Comparison of ENCODE assay signal across 8 cellular contexts in the genomic region with DNA sequence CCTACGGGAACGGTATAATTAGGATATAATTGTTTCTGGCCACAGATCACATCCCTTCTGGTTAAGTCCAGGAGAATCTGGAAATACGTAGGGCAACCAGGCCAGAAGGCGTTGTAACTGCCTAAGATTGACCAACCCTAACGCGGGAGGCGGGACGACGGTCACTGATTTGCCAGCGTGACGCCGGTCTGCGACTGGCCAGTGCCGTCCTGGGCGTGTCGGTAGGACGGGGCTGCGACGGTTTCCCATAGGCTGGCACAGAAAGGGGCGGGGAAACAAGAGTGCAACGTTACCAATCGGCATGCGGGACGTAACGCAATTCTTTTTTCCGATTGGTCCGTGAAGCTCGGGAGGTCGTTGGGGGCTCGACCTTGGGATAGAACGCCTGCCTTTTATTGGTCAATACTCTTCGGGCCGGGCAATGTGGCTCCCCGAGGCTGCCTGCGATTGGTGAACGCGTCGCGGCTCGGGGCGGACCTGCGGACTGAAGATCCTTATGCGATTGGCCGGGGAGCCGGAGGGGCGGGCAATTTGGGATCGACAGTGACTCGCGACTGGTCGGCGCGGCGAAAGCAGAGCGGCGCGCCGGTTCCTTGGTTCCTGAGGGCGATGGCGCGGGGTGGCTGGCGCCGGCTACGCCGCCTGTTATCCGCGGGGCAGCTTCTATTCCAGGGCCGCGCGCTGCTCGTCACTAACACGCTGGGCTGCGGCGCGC. TPM values are rescaled to one million over a fixed set of nuclear protein-coding genes. Genes with fewer than 3 reads are reported as not detected.
DNase-seq lines count a peak whose midpoint lies in the region; ATAC-seq and TF ChIP-seq lines count a peak whose summit lies in the region.

A gene (plus strand): TSS at position 546 of the 715 bp plus-strand sequence. CDS start 64 bp downstream, at position 610.

- peak within 1 kb of the TSS; percentile 95 for H3K4me2 ChIP-seq in KMS-11

- peaks cover 28% of the 10 kb centered on the region for H3K4me1 Mint-ChIP-seq in activated T-cell treated with anti-CD3 and anti-CD28 coated beads, Interleukin-2, amount 50 U/mL, for 72 hours (ENCODE audit: low read depth)

- H3K9ac ChIP-seq in KMS-11 = peak within 1 kb of the TSS; percentile 59; the same call in 1 of the 2 replicates
- peak within 1 kb of the TSS; percentile 90 for H3K9ac ChIP-seq in muscle layer of colon (ENCODE audit: low read length)

- H3K36me3 Mint-ChIP-seq in activated T-cell treated with anti-CD3 and anti-CD28 coated beads, Interleukin-2, amount 50 U/mL, for 72 hours (ENCODE audit: insufficient read depth in 2 of 2) = no peaks in the 10 kb centered on the region

- peak within 1 kb of the TSS; percentile 93 for H3K27ac Mint-ChIP-seq in activated T-cell treated with anti-CD3 and anti-CD28 coated beads, Interleukin-2, amount 50 U/mL, for 72 hours

- TF ChIP-seq CTCF in KMS-11 (conservative IDR thresholded peaks at IDR 0.05; ENCODE audit: low read depth, low read length) (no peak), Peyer's patch (IDR thresholded peaks at IDR 0.05) (no peak)

- ATAC-seq in GM21737 (IDR thresholded peaks at IDR 0.05; ENCODE audit: unreplicated experiment) (peak; percentile 74), esophagus mucosa (peak; percentile 95)
- ATAC-seq in activated T-cell treated with anti-CD3 and anti-CD28 coated beads, Interleukin-2, amount 50 U/mL, for 72 hours (replicated peaks in 1 of 2) = peak; percentile 93

- no peaks in the 10 kb centered on the region for H3K9me3 Mint-ChIP-seq in activated T-cell treated with anti-CD3 and anti-CD28 coated beads, Interleukin-2, amount 50 U/mL, for 72 hours

- peak; percentile 81 to 92 for TF ChIP-seq POLR2A in Peyer's patch (IDR thresholded peaks at IDR 0.05)

- peaks cover 12% of the 10 kb centered on the region for H3K4me1 ChIP-seq in KMS-11 (ENCODE audit: low read depth, poor library complexity, severe bottlenecking)
- peaks cover 0 to 16% (median 12%) of the 10 kb centered on the region in 4 donors for H3K4me1 ChIP-seq in Peyer's patch
- peaks cover 23% of the 10 kb centered on the region for H3K4me1 ChIP-seq in muscle layer of colon (ENCODE audit: insufficient read depth, low read length)

- H3K27me3 ChIP-seq in KMS-11 (ENCODE audit: insufficient read depth, low read depth) = no peaks in the 10 kb centered on the region
- H3K27me3 ChIP-seq in Peyer's patch = no peaks in the 10 kb centered on the region
- H3K27me3 ChIP-seq in muscle layer of colon (ENCODE audit: control insufficient read depth in 1 of 2, insufficient read depth in 2 of 2, low read length in 2 of 2) = no peaks in the 10 kb centered on the region

- H3K4me3 Mint-ChIP-seq in activated T-cell treated with anti-CD3 and anti-CD28 coated beads, Interleukin-2, amount 50 U/mL, for 72 hours = peak within 1 kb of the TSS; percentile 88 to 93

- H3K4me3 ChIP-seq in KMS-11 (IDR thresholded peaks at IDR 0.05; ENCODE audit: insufficient read depth, low read depth, low read length) (no peak within 1 kb of the TSS), Peyer's patch (peak within 1 kb of the TSS; percentile 59 to 95 (median 83)), muscle layer of colon (ENCODE audit: low read depth in 1 of 2, low read length in 2 of 2) (peak within 1 kb of the TSS; percentile 88 to 98)

- H3K36me3 ChIP-seq in KMS-11 (ENCODE audit: insufficient read depth) = no peaks in the 10 kb centered on the region
- peaks cover 0 to 16% (median 0%) of the 10 kb centered on the region in 3 donors for H3K36me3 ChIP-seq in Peyer's patch
- peaks cover 7% of the 10 kb centered on the region for H3K36me3 ChIP-seq in muscle layer of colon (ENCODE audit: insufficient read depth, low read length)

- H3K9me3 ChIP-seq in Peyer's patch = peaks cover 0 to 4% (median 0%) of the 10 kb centered on the region in 4 donors
- H3K9me3 ChIP-seq in muscle layer of colon (ENCODE audit: low read length) = no peaks in the 10 kb centered on the region

- no peaks in the 10 kb centered on the region for H4K20me1 ChIP-seq in KMS-11 (ENCODE audit: insufficient read depth)

- H3K27me3 Mint-ChIP-seq in activated T-cell treated with anti-CD3 and anti-CD28 coated beads, Interleukin-2, amount 50 U/mL, for 72 hours (ENCODE audit: low read depth) = no peaks in the 10 kb centered on the region

- peak; percentile 99 for DNase-seq in DMS53 (lab: John Stamatoyannopoulos, UW)
- peak; percentile 99 to 100 (median 99) for DNase-seq in Peyer's patch
- peak; percentile 98 to 100 for DNase-seq in activated T-cell treated with anti-CD3 and anti-CD28 coated beads, Interleukin-2, amount 50 U/mL, for 72 hours
- peak; percentile 95 for DNase-seq in stimulated activated CD8-positive, alpha-beta memory T cell treated with anti-CD3 and anti-CD28 coated beads, Interleukin-7, amount 100 ng/mL, for 24 hours (ENCODE audit: low read depth)

- H3K27ac ChIP-seq in KMS-11 = peak within 1 kb of the TSS; percentile 47
- peak within 1 kb of the TSS; percentile 91 to 97 (median 94) for H3K27ac ChIP-seq in Peyer's patch
- peak within 1 kb of the TSS; percentile 97 for H3K27ac ChIP-seq in muscle layer of colon (ENCODE audit: low read depth, low read length)

- H2AFZ ChIP-seq in KMS-11 (ENCODE audit: low read depth) = peak within 1 kb of the TSS; percentile 75

- no peaks in the 10 kb centered on the region; the same call in 1 of the 2 replicates for H3K79me2 ChIP-seq in KMS-11 (ENCODE audit: insufficient read depth, low read depth)

RNA-seq across cellular contexts. Expression of the gene that starts here (rescaled TPM):
- 10 to 100 TPM in 3 of 4 donors, 1 to 10 TPM in 1; 4.1 to 19.6 (median 16.0) TPM for total RNA-seq in Peyer's patch
- total RNA-seq in activated T-cell treated with anti-CD3 and anti-CD28 coated beads, Interleukin-2, amount 50 U/mL, for 72 hours = 10 to 100 TPM in 1 of 2 donors, 1 to 10 TPM in 1; 9.8 to 10.1 TPM
- 6.8 TPM for total RNA-seq in esophagus mucosa

Comparison
In these comparisons a context has a peak if more than half of its experiments do, and no peak if none do; other contexts are left out.
1. H3K27ac ChIP-seq: peak in every context shown above with its lines; median percentile 97 in muscle layer of colon; 94 in Peyer's patch; 47 in KMS-11.